In genomic region chr6:33201147-33201545, GRCh38 we compare ENCODE assay signal across 8 cellular contexts. TPM values are rescaled to one million over a fixed set of nuclear protein-coding genes. Genes with fewer than 3 reads are reported as not detected.
DNase-seq lines count a peak whose midpoint lies in the region; ATAC-seq and TF ChIP-seq lines count a peak whose summit lies in the region.

No MANE protein-coding gene starts in this region.

- TF ChIP-seq CTCF in GM12865 (IDR thresholded peaks at IDR 0.05; ENCODE audit: insufficient read depth, low read depth, low read length, missing control alignments), result no peak
- TF ChIP-seq CTCF in fibroblast of the aortic adventitia (IDR thresholded peaks at IDR 0.05; ENCODE audit: insufficient read depth, low read length), result no peak
- peak; percentile 5 for TF ChIP-seq CTCF in psoas muscle (IDR thresholded peaks at IDR 0.05)

- peak overlapping the region; percentile 96 for H3K4me3 ChIP-seq in GM12865 (ENCODE audit: low read depth, low read length)
- H3K4me3 ChIP-seq in SK-N-MC, result peak overlapping the region; percentile 90
- peak overlapping the region; percentile 97 for H3K4me3 ChIP-seq in fibroblast of the aortic adventitia (ENCODE audit: low read depth, low read length)
- peak overlapping the region; percentile 81 for H3K4me3 ChIP-seq in psoas muscle

- no peaks in the 10 kb centered on the region for H3K27me3 ChIP-seq in psoas muscle (ENCODE audit: insufficient read depth in 3 of 3, low read length in 2 of 3)

- H3K4me1 ChIP-seq in psoas muscle, result peaks cover 32% of the 10 kb centered on the region

- H3K9me3 ChIP-seq in SK-N-MC (ENCODE audit: low read depth, low read length), result no peaks in the 10 kb centered on the region
- no peaks in the 10 kb centered on the region for H3K9me3 ChIP-seq in psoas muscle

- peak overlapping the region; percentile 97; the same call in 1 of the 2 replicates for H3K27ac ChIP-seq in SK-N-MC
- peak overlapping the region; percentile 92 for H3K27ac ChIP-seq in psoas muscle

- H3K36me3 ChIP-seq in SK-N-MC (ENCODE audit: insufficient read depth, low read length) (peaks cover 42% of the 10 kb centered on the region), psoas muscle (ENCODE audit: insufficient read depth in 1 of 2, low read depth in 1 of 2) (peaks cover 7 to 43% of the 10 kb centered on the region in 2 donors)

- intact Hi-C loops in psoas muscle (cut with DNase I), result loop anchor here (5.0 to 10.0 kb wide), 2 partner anchors 214 to 229 kb away; partner anchors contain the start of genes CUTA (in 1 of the 2) and PHF1 (in 1 of the 2)

- peak overlapping the region; percentile 97 for H3K9ac ChIP-seq in SK-N-MC (ENCODE audit: insufficient read length)

- peak; percentile 7 to 15 (median 8) for ATAC-seq in psoas muscle
- no peak for ATAC-seq in HG03571 (IDR thresholded peaks at IDR 0.05; ENCODE audit: unreplicated experiment)

- WGBS in psoas muscle, 3 donors, result 1 to 2% (median 1%) methylated on average over 13 to 14 of the region's 14 CpGs

- DNase-seq in GM12865 (ENCODE audit: low read depth) (peak; percentile 36), SK-N-MC (ENCODE audit: low read depth, low spot score) (no peak), fibroblast of the aortic adventitia (ENCODE audit: low read depth) (no peak), psoas muscle (peak in 1 of 2 donors; percentile 63), NCI-H187 treated with DMSO at 0.1 percent for 48 hours (lab: John Stamatoyannopoulos, UW) (no peak), epidermal melanocyte (ENCODE audit: insufficient read length, low spot score) (no peak), germinal center (ENCODE audit: low spot score) (no peak)

RNA-seq across cellular contexts. Expression of gene SLC39A7, which starts 0.5 kb away (rescaled TPM):
- 71.3 and 121 TPM in 2 replicates for total RNA-seq in fibroblast of the aortic adventitia (ENCODE audit: low replicate concordance)
- 10 to 100 TPM; 17.6 to 41.4 (median 28.4) TPM for total RNA-seq in psoas muscle
- polyA plus RNA-seq in psoas muscle, result 100 to 1,000 TPM in 1 of 3 donors, 10 to 100 TPM in 2; 44.8 to 126 (median 53.5) TPM

RNA-seq across cellular contexts. Expression of gene RXRB, which starts 0.7 kb away (rescaled TPM):
- total RNA-seq in fibroblast of the aortic adventitia (ENCODE audit: low replicate concordance), result 11.1 and 22.6 TPM in 2 replicates
- 10 to 100 TPM; 31.3 to 43.7 (median 36.0) TPM for total RNA-seq in psoas muscle
- 10 to 100 TPM; 19.2 to 45.9 (median 29.3) TPM for polyA plus RNA-seq in psoas muscle

RNA-seq across cellular contexts. Expression of gene HSD17B8, which starts 3.3 kb away (rescaled TPM):
- total RNA-seq in fibroblast of the aortic adventitia (ENCODE audit: low replicate concordance) (2.6 and 4.2 TPM in 2 replicates), psoas muscle (10 to 100 TPM in 3 of 4 donors, 1 to 10 TPM in 1; 5.3 to 18.9 (median 11.9) TPM)
- polyA plus RNA-seq in psoas muscle, result 10 to 100 TPM in 2 of 3 donors, 1 to 10 TPM in 1; 9.6 to 12.3 (median 10.2) TPM

RNA-seq across cellular contexts. Expression of gene RING1, which starts 7.2 kb away (rescaled TPM):
- total RNA-seq in fibroblast of the aortic adventitia (ENCODE audit: low replicate concordance) (28.9 and 46.9 TPM in 2 replicates), psoas muscle (10 to 100 TPM; 27.9 to 31.6 (median 29.1) TPM)
- polyA plus RNA-seq in psoas muscle, result 10 to 100 TPM; 29.9 to 39.4 (median 34.6) TPM

RNA-seq across cellular contexts. Expression of gene COL11A2, which starts 8.9 kb away (rescaled TPM):
- total RNA-seq in fibroblast of the aortic adventitia (ENCODE audit: low replicate concordance) (0.09 and 0.74 TPM in 2 replicates), psoas muscle (1 to 10 TPM in 1 of 4 donors, under 1 TPM in 3; 0.27 to 1.3 (median 0.51) TPM)
- under 1 TPM; 0.35 to 0.69 (median 0.61) TPM for polyA plus RNA-seq in psoas muscle
